In the genomic region with DNA sequence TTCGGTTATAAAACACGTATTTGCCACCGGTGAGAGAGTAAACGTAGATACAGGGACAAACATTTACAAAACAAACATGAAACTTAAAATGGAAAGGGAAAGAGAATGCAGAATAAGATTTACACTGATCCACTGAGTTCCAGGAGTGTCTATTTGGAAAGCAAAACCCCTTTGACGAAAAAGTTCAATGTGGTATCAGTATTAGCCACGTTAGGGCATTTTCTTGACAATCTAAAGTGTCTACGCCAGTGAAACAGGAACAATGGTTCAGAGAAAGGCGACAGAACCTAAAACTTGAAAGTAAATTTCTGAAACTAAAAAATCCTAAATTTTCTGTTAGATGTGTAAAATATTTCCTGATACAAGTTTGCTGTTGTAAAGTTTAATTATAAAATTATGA, we compare ENCODE assay signal across 20 cellular contexts.
"Had no signal": no experiment of that assay in that cellular context is flagged by ENCODE, and none has a peak within 500 bp of the region (broad histone marks: within the 10 kb centered on the region; RNA-seq: fewer than 3 reads in every experiment).

No MANE protein-coding gene starts in this region.

- H3K27me3 ChIP-seq: MG63, SJSA1 had no signal

- H3K9me3 ChIP-seq: MG63, SJSA1 had no signal

- H3K27ac ChIP-seq: SJSA1, SK-N-MC had no signal

- H3K4me3 ChIP-seq: MG63, SJSA1, SK-N-MC had no signal

- H3K36me3 ChIP-seq: MG63, SJSA1 had no signal

- DNase-seq: Karpas-422, KG1, MG63, NCI-H1092, NCI-H1105 treated with DMSO at 0.1 percent for 48 hours, NCI-H1417 treated with DMSO at 0.1 percent for 48 hours, NCI-H146, NCI-H1694 treated with DMSO at 0.1 percent for 48 hours, NCI-H1930, NCI-H2081, NCI-H2107, NCI-H2227 treated with DMSO at 0.1 percent for 48 hours, NCI-H524 treated with DMSO at 0.1 percent for 48 hours, NCI-H69, NCI-H774, Right ventricle myocardium superior, RPMI8226, SIG-M5 had no signal
